ENCODE assay signal across 22 cellular contexts in genomic region chr21:46171996-46172862, GRCh38. TPM values are rescaled to one million over a fixed set of nuclear protein-coding genes. Genes with fewer than 3 reads are reported as not detected.
DNase-seq lines count a peak whose midpoint lies in the region; ATAC-seq, FAIRE-seq and TF ChIP-seq lines count a peak whose summit lies in the region.
"Had no signal": no experiment of that assay in that cellular context is flagged by ENCODE, and none has a peak within 500 bp of the region (broad histone marks: within the 10 kb centered on the region; RNA-seq: fewer than 3 reads in every experiment).

No MANE protein-coding gene starts in this region.

- H3K27ac ChIP-seq in K562 (ENCODE audit: extremely low read depth, low read depth, low read length), result no peak overlapping the region; the same call in 2 of the 3 replicates
- H3K27ac ChIP-seq: RWPE1, thyroid gland had no signal

- H3K36me3 Mint-ChIP-seq in stimulated activated memory B cell treated with anti-CD40 and anti-IgM and Interleukin-4, amounts not matched to agents 10 μg/mL and 1 μg/mL and 100 μg/mL, for 72 hours, result peaks cover 32% of the 10 kb centered on the region

- TF ChIP-seq EP300 in K562 (IDR thresholded peaks at IDR 0.05; ENCODE audit: low read length), result no peak

- H3K79me2 ChIP-seq in K562 (ENCODE audit: control insufficient read depth, insufficient read depth, low read length), result peaks cover 69% of the 10 kb centered on the region

- no peak for FAIRE-seq in K562 (lab: Jason Lieb, UNC)
- FAIRE-seq: astrocyte, GM18507, keratinocyte had no signal

- H3K36me3 ChIP-seq in H7 (replicated peaks; ENCODE audit: control insufficient read depth, insufficient read depth, low read length), result no peaks in the 10 kb centered on the region
- peaks cover 28% of the 10 kb centered on the region; the same call in 2 of the 3 replicates for H3K36me3 ChIP-seq in K562 (ENCODE audit: control insufficient read depth, insufficient read depth, low read length)
- H3K36me3 ChIP-seq: thyroid gland had no signal

- no peak overlapping the region for H3K4me3 Mint-ChIP-seq in stimulated activated memory B cell treated with anti-CD40 and anti-IgM and Interleukin-4, amounts not matched to agents 10 μg/mL and 1 μg/mL and 100 μg/mL, for 72 hours
- H3K4me3 Mint-ChIP-seq: endodermal cell, mesothelial cell of epicardium, nephron had no signal

- TF ChIP-seq CTCF in K562 (IDR thresholded peaks at IDR 0.05 in 2 of 3, conservative IDR thresholded peaks at IDR 0.05 in 1 of 3; ENCODE audit: insufficient read depth in 2 of 3, low read depth in 1 of 3, low read length in 3 of 3) (no peak), foreskin fibroblast (IDR thresholded peaks at IDR 0.05; ENCODE audit: low read depth, low read length) (no peak)

- peaks cover 17% of the 10 kb centered on the region; the same call in 1 of the 2 replicates for H4K20me1 ChIP-seq in K562 (replicated peaks; ENCODE audit: control insufficient read depth, insufficient read depth, low read length)

- in situ Hi-C loops in K562 (cut with MboI), result no loop called here

- TF ChIP-seq POLR2A in K562 (conservative IDR thresholded peaks at IDR 0.05), result no peak

- H3K4me1 ChIP-seq in K562 (replicated peaks in 1 of 2; ENCODE audit: control insufficient read depth in 2 of 2, insufficient read depth in 2 of 2, low read length in 2 of 2), result peaks cover 2 to 26% of the 10 kb centered on the region in 2 experiments; a peak in 4 of 5 replicates
- H3K4me1 ChIP-seq: thyroid gland had no signal

- no peaks in the 10 kb centered on the region for H3K9me3 ChIP-seq in K562 (replicated peaks; ENCODE audit: control insufficient read depth, insufficient read depth, low read depth, low read length)
- H3K9me3 ChIP-seq: thyroid gland had no signal

- WGBS in K562 (ENCODE audit: insufficient coverage, low coverage, missing lambda C conversion rate), result 69% methylated on average over 18 of the region's 21 CpGs

- no peak for TF ChIP-seq RAD21 in K562 (CRISPR knock-in tag; conservative IDR thresholded peaks at IDR 0.05 in 1 of 2, IDR thresholded peaks at IDR 0.05 in 1 of 2)

- H3K4me3 ChIP-seq in H7 (ENCODE audit: insufficient read depth, low read depth, low read length) (no peak overlapping the region), K562 (no peak overlapping the region), foreskin fibroblast (ENCODE audit: low read depth in 1 of 2, low read length in 2 of 2) (no peak overlapping the region)
- H3K4me3 ChIP-seq: thyroid gland had no signal

- DNase-seq in H7 (peak; percentile 38), K562 (ENCODE audit: extremely low read depth in 1 of 4, low spot score in 3 of 4) (peak in 2 of 4 experiments; percentile 25 to 48), islet precursor cell (peak; percentile 43), NCI-H2227 treated with DMSO at 0.1 percent for 48 hours (lab: John Stamatoyannopoulos, UW) (no peak), foreskin fibroblast (no peak)
- DNase-seq: activated CD4-positive, alpha-beta T cell treated with anti-CD3 and anti-CD28 coated beads for 4 hours; activated naive CD4-positive, alpha-beta T cell treated with Interleukin-2 at 50 U/mL for 16 hours; endodermal cell; hippocampal formation; KBM-7; NCI-H2029; NCI-H510A treated with DMSO at 0.1 percent for 48 hours; thyroid gland had no signal

- H3K9ac ChIP-seq in K562 (ENCODE audit: insufficient read depth in 1 of 2, low read depth in 2 of 2, low read length in 2 of 2), result peak overlapping the region in 1 of 2 experiments; percentile 82; a peak in 2 of 4 replicates

- POLR2A ChIA-PET in K562 (lab: Yijun Ruan, JAX), result interaction anchor here (1.2 to 1.6 kb wide), 2 partner anchors 9 to 11 kb away, joined by 5 read pairs; no protein-coding TSS in a partner anchor

- H3K9me3 Mint-ChIP-seq in stimulated activated memory B cell treated with anti-CD40 and anti-IgM and Interleukin-4, amounts not matched to agents 10 μg/mL and 1 μg/mL and 100 μg/mL, for 72 hours, result peaks cover 25% of the 10 kb centered on the region

- intact Hi-C loops in K562 (cut with micrococcal nuclease), result no loop called here

- H3K9me1 ChIP-seq in K562 (ENCODE audit: control insufficient read depth, insufficient read depth, low read length), result peaks cover 5% of the 10 kb centered on the region

- peak; percentile 61; the same call in 2 of the 3 replicates for ATAC-seq in K562
- ATAC-seq in stimulated activated memory B cell treated with anti-CD40 and anti-IgM and Interleukin-4, amounts not matched to agents 10 μg/mL and 1 μg/mL and 100 μg/mL, for 72 hours, result peak; percentile 68
- no peak for ATAC-seq in GM18511 (IDR thresholded peaks at IDR 0.05; ENCODE audit: unreplicated experiment)

- no peak overlapping the region for H2AFZ ChIP-seq in K562 (ENCODE audit: low read depth, low read length)

- no TSS peak for BruUV-seq in K562 (replicated peaks; lab: Mats Ljungman, UMichigan)

- H3K27ac Mint-ChIP-seq in stimulated activated memory B cell treated with anti-CD40 and anti-IgM and Interleukin-4, amounts not matched to agents 10 μg/mL and 1 μg/mL and 100 μg/mL, for 72 hours, result no peak overlapping the region
- H3K27ac Mint-ChIP-seq: endodermal cell, mesothelial cell of epicardium, nephron had no signal

- no peak overlapping the region for H3K4me2 ChIP-seq in K562 (ENCODE audit: insufficient read depth, low read length)

- H3K4me1 Mint-ChIP-seq in stimulated activated memory B cell treated with anti-CD40 and anti-IgM and Interleukin-4, amounts not matched to agents 10 μg/mL and 1 μg/mL and 100 μg/mL, for 72 hours, result peaks cover 22% of the 10 kb centered on the region
- H3K4me1 Mint-ChIP-seq: endodermal cell, mesothelial cell of epicardium, nephron had no signal

- peaks cover 32% of the 10 kb centered on the region for H3K27me3 Mint-ChIP-seq in stimulated activated memory B cell treated with anti-CD40 and anti-IgM and Interleukin-4, amounts not matched to agents 10 μg/mL and 1 μg/mL and 100 μg/mL, for 72 hours

- H3K27me3 ChIP-seq in H7 (ENCODE audit: control insufficient read depth, insufficient read depth, low read length) (no peaks in the 10 kb centered on the region), K562 (ENCODE audit: control insufficient read depth in 2 of 2, insufficient read depth in 2 of 2, low read length in 2 of 2) (no peaks in the 10 kb centered on the region)
- H3K27me3 ChIP-seq: thyroid gland had no signal

- CTCF ChIA-PET in K562 (lab: Yijun Ruan, JAX; ENCODE audit: low intra/inter-chr PET ratio), result no interaction called here

RNA-seq across cellular contexts. Expression of gene SPATC1L, which starts 12.0 kb away (rescaled TPM):
- 35.5 and 41.5 TPM in 2 replicates for total RNA-seq in H7 (2014; rRNA removed; shearing (Covaris generic))
- 20.1 and 44.2 TPM in 2 replicates for total RNA-seq in K562 (2011; cell fraction: chromatin; rRNA removed; ENCODE audit: low replicate concordance)
- 39.1 and 40.0 TPM in 2 replicates for total RNA-seq in K562 (2011; cell fraction: nucleolus; rRNA removed)
- 28.1 and 28.7 TPM in 2 replicates for total RNA-seq in K562 (2011; cell fraction: nucleoplasm; rRNA removed)
- 63.7 and 104 TPM in 2 replicates for total RNA-seq in K562 (2014; rRNA removed)
- total RNA-seq in K562 (2014; rRNA removed; fragmentation: Illumina TruSeq; extraction: Trizol), result 10.4 and 12.6 TPM in 2 replicates
- 29.7 and 31.9 TPM in 2 replicates for total RNA-seq in K562 (2015; rRNA removed; fragmentation: Illumina TruSeq; extraction: Trizol)
- 118 and 121 TPM in 2 replicates for total RNA-seq in K562 (2021)
- 6.7 and 23.0 TPM in 2 replicates for polyA plus RNA-seq in K562 (2011; rRNA removed)
- polyA plus RNA-seq in K562 (2011; cell fraction: cytosol; rRNA removed), result 22.2 and 53.4 TPM in 2 replicates
- polyA plus RNA-seq in K562 (2011; cell fraction: nucleus; rRNA removed), result 41.7 and 48.0 TPM in 2 replicates
- 94.4 and 104 TPM in 2 replicates for polyA plus RNA-seq in K562 (2012)
- 38.3 and 84.8 TPM in 2 replicates for polyA plus RNA-seq in K562 (2014; fragmentation: Illumina TruSeq; extraction: Trizol)
- polyA plus RNA-seq in K562 (2014; fragmentation: Nextera tagmentation; extraction: Ambion mirVana), result under 1 TPM in 1 of 2 experiments, not detected in 1; 0.14 TPM
- polyA plus RNA-seq in K562 (2014; rRNA removed), result 40.6 and 50.4 TPM in 2 replicates
- 4.8 and 6.1 TPM in 2 replicates for polyA minus RNA-seq in K562 (2011; rRNA and poly(A)+ RNA removed)
- 45.0 and 94.2 TPM in 2 replicates for polyA minus RNA-seq in K562 (2011; cell fraction: cytosol; rRNA and poly(A)+ RNA removed)
- 10.6 and 16.9 TPM in 2 replicates for polyA minus RNA-seq in K562 (2011; cell fraction: nucleus; rRNA and poly(A)+ RNA removed)

RNA-seq across cellular contexts. Expression of gene FTCD, which starts 16.9 kb away (rescaled TPM):
- total RNA-seq in H7 (2014; rRNA removed; shearing (Covaris generic)), result 1.6 TPM in 1 of 2 replicates, not detected in the other
- 5.4 and 12.8 TPM in 2 replicates for total RNA-seq in K562 (2011; cell fraction: chromatin; rRNA removed; ENCODE audit: low replicate concordance)
- total RNA-seq in K562 (2011; cell fraction: nucleolus; rRNA removed), result 7.2 and 7.5 TPM in 2 replicates
- 3.4 and 5.4 TPM in 2 replicates for total RNA-seq in K562 (2011; cell fraction: nucleoplasm; rRNA removed)
- total RNA-seq in K562 (2014; rRNA removed) (not detected in 2 replicates), K562 (2014; rRNA removed; fragmentation: Illumina TruSeq; extraction: Trizol) (not detected in 2 replicates), K562 (2015; rRNA removed; fragmentation: Illumina TruSeq; extraction: Trizol) (0.08 and 0.25 TPM in 2 replicates), K562 (2021) (0.74 and 1.1 TPM in 2 replicates)
- polyA plus RNA-seq in K562 (2011; rRNA removed) (0.11 and 0.41 TPM in 2 replicates), K562 (2014; fragmentation: Illumina TruSeq; extraction: Trizol) (not detected in 2 replicates), K562 (2014; fragmentation: Nextera tagmentation; extraction: Ambion mirVana) (not detected), K562 (2014; rRNA removed) (0.50 and 1.6 TPM in 2 replicates)
- 0.19 and 0.69 TPM in 2 replicates for polyA plus RNA-seq in K562 (2011; cell fraction: cytosol; rRNA removed)
- 2.6 and 3.7 TPM in 2 replicates for polyA plus RNA-seq in K562 (2011; cell fraction: nucleus; rRNA removed)
- polyA plus RNA-seq in K562 (2012), result 1.5 and 3.0 TPM in 2 replicates
- 0.49 TPM in 1 of 2 replicates, not detected in the other for polyA minus RNA-seq in K562 (2011; rRNA and poly(A)+ RNA removed)
- not detected in 2 replicates for polyA minus RNA-seq in K562 (2011; cell fraction: cytosol; rRNA and poly(A)+ RNA removed)
- polyA minus RNA-seq in K562 (2011; cell fraction: nucleus; rRNA and poly(A)+ RNA removed), result 0.54 and 0.56 TPM in 2 replicates
- total RNA-seq: pulmonary artery endothelial cell had no signal
- polyA plus RNA-seq: keratinocyte had no signal

RNA-seq across cellular contexts. Expression of gene LSS, which starts 56.3 kb away (rescaled TPM):
- 44.6 and 53.3 TPM in 2 replicates for total RNA-seq in H7 (2014; rRNA removed; shearing (Covaris generic))
- total RNA-seq in K562 (2011; cell fraction: chromatin; rRNA removed; ENCODE audit: low replicate concordance), result 322 and 719 TPM in 2 replicates
- total RNA-seq in K562 (2011; cell fraction: nucleolus; rRNA removed), result 292 and 343 TPM in 2 replicates
- total RNA-seq in K562 (2011; cell fraction: nucleoplasm; rRNA removed), result 326 and 359 TPM in 2 replicates
- 56.4 and 67.6 TPM in 2 replicates for total RNA-seq in K562 (2014; rRNA removed)
- total RNA-seq in K562 (2014; rRNA removed; fragmentation: Illumina TruSeq; extraction: Trizol), result 10.6 and 15.1 TPM in 2 replicates
- total RNA-seq in K562 (2015; rRNA removed; fragmentation: Illumina TruSeq; extraction: Trizol), result 29.6 and 29.8 TPM in 2 replicates
- total RNA-seq in K562 (2021), result 87.9 and 89.5 TPM in 2 replicates
- polyA plus RNA-seq in K562 (2011; rRNA removed), result 81.3 and 221 TPM in 2 replicates
- 98.8 and 159 TPM in 2 replicates for polyA plus RNA-seq in K562 (2011; cell fraction: cytosol; rRNA removed)
- 739 and 1,169 TPM in 2 replicates for polyA plus RNA-seq in K562 (2011; cell fraction: nucleus; rRNA removed)
- 51.7 and 64.9 TPM in 2 replicates for polyA plus RNA-seq in K562 (2012)
- 37.4 and 43.3 TPM in 2 replicates for polyA plus RNA-seq in K562 (2014; fragmentation: Illumina TruSeq; extraction: Trizol)
- polyA plus RNA-seq in K562 (2014; fragmentation: Nextera tagmentation; extraction: Ambion mirVana), result 1 to 10 TPM; 2.2 to 2.7 TPM
- polyA plus RNA-seq in K562 (2014; rRNA removed), result 58.2 and 80.7 TPM in 2 replicates
- polyA minus RNA-seq in K562 (2011; rRNA and poly(A)+ RNA removed), result 117 and 159 TPM in 2 replicates
- 32.4 and 62.6 TPM in 2 replicates for polyA minus RNA-seq in K562 (2011; cell fraction: cytosol; rRNA and poly(A)+ RNA removed)
- polyA minus RNA-seq in K562 (2011; cell fraction: nucleus; rRNA and poly(A)+ RNA removed), result 91.6 and 197 TPM in 2 replicates

Comparison
In these comparisons a context has a peak if more than half of its experiments do, and no peak if none do; other contexts are left out.
1. DNase-seq: peak in H7 (single experiment) and islet precursor cell (single experiment); none in NCI-H2227 treated with DMSO at 0.1 percent for 48 hours (single experiment) and foreskin fibroblast (0 of 2).